1 cellular context compared by ENCODE assay signal in genomic region chr9:84187090-84187489, GRCh38.
TF ChIP-seq lines count a peak whose summit lies in the region.

No MANE protein-coding gene starts in this region.

TF ChIP-seq in GM23338, 12 proteins besides CTCF, POLR2A, EP300 and RAD21:
- TF ChIP-seq ZNF462 (CRISPR knock-in tag; IDR thresholded peaks at IDR 0.05) (no peak), EZH2phosphoT487 (IDR thresholded peaks at IDR 0.05; ENCODE audit: unreplicated experiment) (no peak), NANOG (IDR thresholded peaks at IDR 0.05; ENCODE audit: borderline replicate concordance) (no peak), POLR2AphosphoS5 (IDR thresholded peaks at IDR 0.05; ENCODE audit: low read depth) (no peak), ZNF331 (CRISPR knock-in tag; IDR thresholded peaks at IDR 0.05; ENCODE audit: low read depth) (no peak), REST (IDR thresholded peaks at IDR 0.05; ENCODE audit: unreplicated experiment) (no peak), ETS1 (IDR thresholded peaks at IDR 0.05) (no peak), JUNB (IDR thresholded peaks at IDR 0.05; ENCODE audit: unreplicated experiment) (no peak), CREB1 (CRISPR knock-in tag; IDR thresholded peaks at IDR 0.05; ENCODE audit: low read depth) (no peak), STAT1 (IDR thresholded peaks at IDR 0.05; ENCODE audit: unreplicated experiment) (no peak), EZH2 (IDR thresholded peaks at IDR 0.05; ENCODE audit: low read depth, unreplicated experiment) (no peak), ZNF114 (CRISPR knock-in tag; IDR thresholded peaks at IDR 0.05) (no peak)
